In genomic region chr15:62060896-62061280, GRCh38 we compare ENCODE assay signal across 9 cellular contexts. TPM values are rescaled to one million over a fixed set of nuclear protein-coding genes. Genes with fewer than 3 reads are reported as not detected.
DNase-seq lines count a peak whose midpoint lies in the region; ATAC-seq and TF ChIP-seq lines count a peak whose summit lies in the region.
"Had no signal": no experiment of that assay in that cellular context is flagged by ENCODE, and none has a peak within 500 bp of the region (broad histone marks: within the 10 kb centered on the region; RNA-seq: fewer than 3 reads in every experiment).

No MANE protein-coding gene starts in this region.

- peaks cover 8 to 46% (median 32%) of the 10 kb centered on the region in 4 donors for H3K4me1 ChIP-seq in stomach

- DNase-seq in activated CD4-positive, CD25-positive, alpha-beta regulatory T cell (lab: John Stamatoyannopoulos, UW) = no peak
- no peak for DNase-seq in stomach

- peak overlapping the region; percentile 91 for H3K27ac Mint-ChIP-seq in activated naive CD8-positive, alpha-beta T cell

- H3K27ac ChIP-seq in stomach = peak overlapping the region; percentile 89 to 99 (median 95)

- TF ChIP-seq CTCF in stomach (IDR thresholded peaks at IDR 0.05) = no peak

- no peaks in the 10 kb centered on the region for H3K36me3 ChIP-seq in stomach

- intact Hi-C loops in stomach (cut with DNase I; ENCODE audit: low total_unique reads) = no loop called here

- H3K9me3 ChIP-seq in iPS-18c (ENCODE audit: control insufficient read depth, insufficient read depth, low read length) (no peaks in the 10 kb centered on the region), stomach (no peaks in the 10 kb centered on the region)

- no peak for TF ChIP-seq POLR2A in stomach (IDR thresholded peaks at IDR 0.05)

- ATAC-seq in activated CD4-positive, CD25-positive, alpha-beta regulatory T cell treated with anti-CD3 and anti-CD28 coated beads, Interleukin-2, amount 50 U/mL, for 24 hours = peak; percentile 1 to 2
- ATAC-seq in GM19467 (IDR thresholded peaks at IDR 0.05; ENCODE audit: unreplicated experiment) (no peak), GM18861 (IDR thresholded peaks at IDR 0.05; ENCODE audit: unreplicated experiment) (no peak), GM19035 (IDR thresholded peaks at IDR 0.05; ENCODE audit: unreplicated experiment) (no peak)

- 6 to 21% (median 15%) methylated on average over 12 of the region's 12 CpGs for WGBS in stomach, 5 donors

- peak overlapping the region; percentile 83 for H3K4me3 ChIP-seq in iPS-18c (ENCODE audit: insufficient read depth, low read depth, low read length)
- H3K4me3 ChIP-seq in stomach = peak overlapping the region; percentile 64 to 93 (median 75)

- H3K4me3 Mint-ChIP-seq in activated naive CD8-positive, alpha-beta T cell = peak overlapping the region; percentile 98

- H3K9me3 Mint-ChIP-seq in activated naive CD8-positive, alpha-beta T cell (ENCODE audit: low read depth) = no peaks in the 10 kb centered on the region

- no peaks in the 10 kb centered on the region for H3K36me3 Mint-ChIP-seq in activated naive CD8-positive, alpha-beta T cell

- peaks cover 1% of the 10 kb centered on the region for H3K27me3 Mint-ChIP-seq in activated naive CD8-positive, alpha-beta T cell

- no peaks in the 10 kb centered on the region for H3K27me3 ChIP-seq in stomach

- TF ChIP-seq EP300 in stomach (IDR thresholded peaks at IDR 0.05) = no peak

- H3K4me1 Mint-ChIP-seq in activated naive CD8-positive, alpha-beta T cell (ENCODE audit: low read depth) = peaks cover 42% of the 10 kb centered on the region

RNA-seq across cellular contexts. Expression of gene VPS13C, which starts 0.6 kb away (rescaled TPM):
- total RNA-seq in stomach = 100 to 1,000 TPM in 4 of 5 donors, 10 to 100 TPM in 1; 58.3 to 207 (median 125) TPM
- polyA plus RNA-seq in stomach = 10 to 100 TPM in 1 of 3 donors, 1 to 10 TPM in 2; 5.4 to 11.0 (median 8.1) TPM

RNA-seq across cellular contexts. Expression of gene C2CD4A, which starts 5.9 kb away (rescaled TPM):
- 1 to 10 TPM in 2 of 5 donors, under 1 TPM in 1, not detected in 2; 0.29 to 3.0 (median 2.9) TPM for total RNA-seq in stomach
- polyA plus RNA-seq in stomach = 1 to 10 TPM in 1 of 3 donors, under 1 TPM in 2; 0.31 to 2.6 (median 0.98) TPM
- total RNA-seq: Daoy had no signal

Comparison
In these comparisons a context has a peak if more than half of its experiments do, and no peak if none do; other contexts are left out.
1. ATAC-seq: peak in activated CD4-positive, CD25-positive, alpha-beta regulatory T cell treated with anti-CD3 and anti-CD28 coated beads, Interleukin-2, amount 50 U/mL, for 24 hours (2 of 2); none in GM19467 (single experiment), GM18861 (single experiment) and GM19035 (single experiment).